In genomic region chr7:32500922-32501341, GRCh38 we compare ENCODE assay signal across 8 cellular contexts. TPM values are rescaled to one million over a fixed set of nuclear protein-coding genes. Genes with fewer than 3 reads are reported as not detected.
DNase-seq lines count a peak whose midpoint lies in the region; ATAC-seq and TF ChIP-seq lines count a peak whose summit lies in the region.

No MANE protein-coding gene starts in this region.

- TF ChIP-seq EP300 in tibial nerve (IDR thresholded peaks at IDR 0.05) = no peak

- H3K4me1 Mint-ChIP-seq in GM23338 = peaks cover 28% of the 10 kb centered on the region

- H3K27ac ChIP-seq in esophagus squamous epithelium = peak overlapping the region in 3 of 4 donors; percentile 34 to 51 (median 45)
- peak overlapping the region; percentile 11 to 82 (median 40) for H3K27ac ChIP-seq in tibial nerve
- H3K27ac ChIP-seq in body of pancreas = no peak overlapping the region
- no peak overlapping the region for H3K27ac ChIP-seq in GM23338 (ENCODE audit: low read depth)

- DNase-seq in OCI-M1 (lab: John Stamatoyannopoulos, UW) (peak; percentile 69), esophagus squamous epithelium (lab: John Stamatoyannopoulos, UW) (no peak), tibial nerve (ENCODE audit: low spot score in 2 of 2) (no peak), body of pancreas (no peak), omental fat pad (ENCODE audit: low spot score) (no peak), GM23338 (ENCODE audit: low spot score) (no peak)

- H4K20me1 ChIP-seq in GM23338 (replicated peaks; ENCODE audit: insufficient read depth) = peaks cover 15% of the 10 kb centered on the region; the same call in 1 of the 2 replicates

- H3K9me3 Mint-ChIP-seq in GM23338 = peaks cover 7% of the 10 kb centered on the region; the same call in 2 of the 3 replicates

- H3K4me2 ChIP-seq in GM23338 = no peak overlapping the region

- H2AFZ ChIP-seq in GM23338 = no peak overlapping the region

- no peak overlapping the region; the same call in 1 of the 2 replicates for H3K27ac Mint-ChIP-seq in GM23338

- H3K9me2 ChIP-seq in GM23338 (ENCODE audit: insufficient read depth) = no peaks in the 10 kb centered on the region

- H3K4me3 ChIP-seq in esophagus squamous epithelium (no peak overlapping the region), tibial nerve (no peak overlapping the region), body of pancreas (no peak overlapping the region), GM23338 (no peak overlapping the region)

- H3K36me3 ChIP-seq in esophagus squamous epithelium (peaks cover 0 to 11% (median 0%) of the 10 kb centered on the region in 3 donors), tibial nerve (peaks cover 0 to 10% (median 0%) of the 10 kb centered on the region in 3 donors), body of pancreas (replicated peaks in 1 of 2; ENCODE audit: insufficient read depth in 1 of 2, low read depth in 2 of 2) (no peaks in the 10 kb centered on the region), GM23338 (ENCODE audit: insufficient read depth) (no peaks in the 10 kb centered on the region)

- H3K9me3 ChIP-seq in esophagus squamous epithelium = no peaks in the 10 kb centered on the region
- peaks cover 0 to 4% (median 0%) of the 10 kb centered on the region in 4 donors for H3K9me3 ChIP-seq in tibial nerve
- H3K9me3 ChIP-seq in body of pancreas = no peaks in the 10 kb centered on the region

- H3K27me3 ChIP-seq in esophagus squamous epithelium = no peaks in the 10 kb centered on the region
- no peaks in the 10 kb centered on the region for H3K27me3 ChIP-seq in tibial nerve
- H3K27me3 ChIP-seq in body of pancreas = no peaks in the 10 kb centered on the region
- H3K27me3 ChIP-seq in GM23338 (ENCODE audit: insufficient read depth) = no peaks in the 10 kb centered on the region

- no peak for TF ChIP-seq CTCF in esophagus squamous epithelium (IDR thresholded peaks at IDR 0.05)
- TF ChIP-seq CTCF in tibial nerve (IDR thresholded peaks at IDR 0.05) = no peak
- TF ChIP-seq CTCF in body of pancreas (IDR thresholded peaks at IDR 0.05) = no peak
- TF ChIP-seq CTCF in omental fat pad (IDR thresholded peaks at IDR 0.05) = no peak
- no peak for TF ChIP-seq CTCF in GM23338 (conservative IDR thresholded peaks at IDR 0.05; ENCODE audit: low read depth in 2 of 2)

- TF ChIP-seq POLR2A in esophagus squamous epithelium (IDR thresholded peaks at IDR 0.05) (no peak), tibial nerve (IDR thresholded peaks at IDR 0.05) (no peak), body of pancreas (IDR thresholded peaks at IDR 0.05) (no peak)

- no peaks in the 10 kb centered on the region for H3K27me3 Mint-ChIP-seq in GM23338 (ENCODE audit: insufficient read depth, low read depth, poor library complexity)

- WGBS in esophagus squamous epithelium, 2 donors = 18 to 19% methylated on average over 1 of the region's 1 CpG
- WGBS in tibial nerve, 2 donors = 34 to 46% methylated on average over 1 of the region's 1 CpG
- WGBS in body of pancreas, 2 donors = 33 to 56% methylated on average over 1 of the region's 1 CpG

- H3K4me1 ChIP-seq in esophagus squamous epithelium (peaks cover 23 to 52% (median 31%) of the 10 kb centered on the region in 3 donors), tibial nerve (peaks cover 0 to 53% (median 34%) of the 10 kb centered on the region in 4 donors), body of pancreas (peaks cover 22% of the 10 kb centered on the region), GM23338 (ENCODE audit: insufficient read depth) (peaks cover 25% of the 10 kb centered on the region)

- H3K36me3 Mint-ChIP-seq in GM23338 (ENCODE audit: low read depth) = peaks cover 27% of the 10 kb centered on the region

- no peak overlapping the region; the same call in 2 of the 3 replicates for H3K4me3 Mint-ChIP-seq in GM23338

- ATAC-seq in GM18858 (IDR thresholded peaks at IDR 0.05; ENCODE audit: unreplicated experiment) (peak; percentile 78), HG02852 (IDR thresholded peaks at IDR 0.05; ENCODE audit: unreplicated experiment) (peak; percentile 73), body of pancreas (no peak), omental fat pad (ENCODE audit: low FRiP score) (no peak), GM23338 (no peak)

- intact Hi-C loops in esophagus squamous epithelium (cut with DNase I) = no loop called here
- intact Hi-C loops in body of pancreas (cut with DNase I) = no loop called here

- H3F3A ChIP-seq in GM23338 (replicated peaks; ENCODE audit: low read depth) = no peaks in the 10 kb centered on the region; the same call in 1 of the 2 replicates

- H3K79me2 ChIP-seq in GM23338 (replicated peaks; ENCODE audit: insufficient read depth) = peaks cover 99% of the 10 kb centered on the region

TF ChIP-seq in GM23338, 12 proteins besides CTCF, POLR2A, EP300 and RAD21:
- no peak for TF ChIP-seq REST (IDR thresholded peaks at IDR 0.05; ENCODE audit: unreplicated experiment)
- TF ChIP-seq POLR2AphosphoS5 (IDR thresholded peaks at IDR 0.05; ENCODE audit: low read depth) = no peak
- TF ChIP-seq STAT1 (IDR thresholded peaks at IDR 0.05; ENCODE audit: unreplicated experiment) = no peak
- no peak for TF ChIP-seq ETS1 (IDR thresholded peaks at IDR 0.05)
- no peak for TF ChIP-seq ZNF331 (CRISPR knock-in tag; IDR thresholded peaks at IDR 0.05; ENCODE audit: low read depth)
- TF ChIP-seq EZH2 (IDR thresholded peaks at IDR 0.05; ENCODE audit: low read depth, unreplicated experiment) = no peak
- TF ChIP-seq NANOG (IDR thresholded peaks at IDR 0.05; ENCODE audit: borderline replicate concordance) = no peak
- TF ChIP-seq CREB1 (CRISPR knock-in tag; IDR thresholded peaks at IDR 0.05; ENCODE audit: low read depth) = no peak

RNA-seq across cellular contexts. Expression of gene AVL9, which starts 5.6 kb away (rescaled TPM):
- total RNA-seq in esophagus squamous epithelium (10 to 100 TPM; 15.7 to 26.1 (median 21.6) TPM), tibial nerve (10 to 100 TPM; 19.4 to 36.1 (median 31.5) TPM), body of pancreas (10 to 100 TPM; 15.3 to 19.8 TPM), omental fat pad (10 to 100 TPM; 20.7 to 42.2 (median 29.2) TPM)
- 33.8 and 35.0 TPM in 2 replicates for total RNA-seq in GM23338 (2014; rRNA removed; shearing (Covaris generic))
- polyA plus RNA-seq in GM23338 (2016; fragmentation: Nextera tagmentation; extraction: Ambion mirVana) = 13.1 and 14.3 TPM in 2 replicates

RNA-seq across cellular contexts. Expression of gene LSM5, which starts 10.8 kb away (rescaled TPM):
- total RNA-seq in esophagus squamous epithelium (10 to 100 TPM; 12.4 to 29.9 (median 22.7) TPM), tibial nerve (10 to 100 TPM in 3 of 4 donors, 1 to 10 TPM in 1; 9.9 to 32.8 (median 15.7) TPM), body of pancreas (10 to 100 TPM in 1 of 2 donors, 1 to 10 TPM in 1; 8.2 to 27.2 TPM), omental fat pad (10 to 100 TPM; 10.5 to 21.4 (median 14.1) TPM)
- 56.6 and 59.5 TPM in 2 replicates for total RNA-seq in GM23338 (2014; rRNA removed; shearing (Covaris generic))
- 469 and 513 TPM in 2 replicates for polyA plus RNA-seq in GM23338 (2016; fragmentation: Nextera tagmentation; extraction: Ambion mirVana)

Comparison
In these comparisons a context has a peak if more than half of its experiments do, and no peak if none do; other contexts are left out.
1. ATAC-seq: peak in GM18858 (single experiment) and HG02852 (single experiment); none in body of pancreas (single experiment), omental fat pad (single experiment) and GM23338 (single experiment).
2. H3K27ac ChIP-seq: peak in esophagus squamous epithelium (3 of 4) and tibial nerve (4 of 4); none in body of pancreas (0 of 4) and GM23338 (single experiment).